ENCODE assay signal across 1 cellular context in the genomic region with DNA sequence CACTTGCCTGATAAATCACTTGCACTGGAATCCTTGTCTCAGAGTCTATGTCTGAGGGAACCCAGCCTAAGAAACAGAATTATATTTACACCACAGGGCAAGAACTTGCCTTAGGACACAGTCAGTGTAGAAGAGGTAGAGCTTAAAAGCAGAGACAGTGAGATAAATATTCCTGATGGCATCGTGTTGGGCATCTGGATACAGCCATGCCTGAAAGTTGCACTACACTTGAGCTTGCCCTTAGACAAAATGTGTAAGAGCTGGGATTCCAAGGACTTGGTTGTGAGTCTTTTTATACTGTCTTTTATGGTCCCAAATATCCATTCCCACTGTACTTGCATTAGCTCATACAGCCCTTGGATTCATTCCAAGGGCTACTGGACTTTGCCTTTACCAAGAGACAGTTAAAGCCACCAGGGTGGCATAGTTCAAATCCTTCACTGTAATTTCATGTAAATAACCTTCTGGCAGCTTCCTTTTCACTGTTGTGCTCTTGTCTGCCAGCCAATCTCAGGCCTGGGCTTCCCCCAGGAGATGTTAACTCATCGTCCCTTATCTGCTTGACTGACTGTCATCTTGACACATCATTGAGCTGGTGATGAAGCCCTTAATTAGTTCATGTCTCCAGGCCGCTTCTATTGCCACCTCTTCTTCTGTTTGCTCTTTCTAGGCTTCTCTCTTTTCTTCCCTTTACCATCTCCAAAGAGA.
A peak's percentile ranks its signal among the peaks of the same experiment; 100 is the strongest.
TF ChIP-seq lines count a peak whose summit lies in the region.

No MANE protein-coding gene starts in this region.

TF ChIP-seq in HEK293, 187 proteins besides CTCF, POLR2A, EP300 and RAD21 (continued from another document):
- TF ChIP-seq, protein P1, sequence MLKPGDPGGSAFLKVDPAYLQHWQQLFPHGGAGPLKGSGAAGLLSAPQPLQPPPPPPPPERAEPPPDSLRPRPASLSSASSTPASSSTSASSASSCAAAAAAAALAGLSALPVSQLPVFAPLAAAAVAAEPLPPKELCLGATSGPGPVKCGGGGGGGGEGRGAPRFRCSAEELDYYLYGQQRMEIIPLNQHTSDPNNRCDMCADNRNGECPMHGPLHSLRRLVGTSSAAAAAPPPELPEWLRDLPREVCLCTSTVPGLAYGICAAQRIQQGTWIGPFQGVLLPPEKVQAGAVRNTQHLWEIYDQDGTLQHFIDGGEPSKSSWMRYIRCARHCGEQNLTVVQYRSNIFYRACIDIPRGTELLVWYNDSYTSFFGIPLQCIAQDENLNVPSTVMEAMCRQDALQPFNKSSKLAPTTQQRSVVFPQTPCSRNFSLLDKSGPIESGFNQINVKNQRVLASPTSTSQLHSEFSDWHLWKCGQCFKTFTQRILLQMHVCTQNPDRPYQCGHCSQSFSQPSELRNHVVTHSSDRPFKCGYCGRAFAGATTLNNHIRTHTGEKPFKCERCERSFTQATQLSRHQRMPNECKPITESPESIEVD (tag by site-specific recombination; IDR thresholded peaks at IDR 0.05) = 0 out of 2 replicates have a peak, but pooled peaks have one; percentile 36
- peak; percentile 35; the same call in 1 of the 2 replicates for TF ChIP-seq ZBTB48 (tag by site-specific recombination; IDR thresholded peaks at IDR 0.05)
